ENCODE assay signal across 18 cellular contexts in the genomic region with DNA sequence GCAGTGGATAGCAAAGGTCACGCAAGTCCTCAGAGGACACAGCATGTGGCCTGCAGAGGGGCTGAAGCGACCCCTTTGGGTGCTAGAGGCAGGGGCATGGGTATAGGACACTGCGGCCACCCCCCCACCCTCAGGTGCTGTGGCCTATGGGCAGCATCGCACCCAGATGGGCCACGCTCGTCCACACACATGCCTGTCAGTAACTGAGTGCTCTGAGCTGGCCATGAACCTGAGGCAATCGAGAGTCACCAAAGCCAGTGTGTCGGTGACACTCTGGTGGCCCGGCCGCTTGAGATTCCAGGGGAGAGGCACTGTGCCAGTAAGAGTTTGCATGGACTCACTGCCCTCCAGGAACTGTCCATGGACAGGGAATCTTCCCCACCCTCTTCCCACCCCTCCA.
"Had no signal": no experiment of that assay in that cellular context is flagged by ENCODE, and none has a peak within 500 bp of the region (broad histone marks: within the 10 kb centered on the region; RNA-seq: fewer than 3 reads in every experiment).

No MANE protein-coding gene starts in this region.

- DNase-seq: activated B cell treated with CpG ODN at 0.5 μM for 24 hours; activated CD4-positive, alpha-beta T cell treated with anti-CD3 and anti-CD28 coated beads for 48 hours; activated CD8-positive, alpha-beta T cell treated with anti-CD3 and anti-CD28 coated beads for 36 hours; activated gamma-delta T cell; activated T-cell treated with anti-CD3 and anti-CD28 coated beads, Interleukin-2, amount 50 U/mL, for 48 hours; amniotic stem cell; effector CD8-positive, alpha-beta T cell; gastrocnemius medialis; hypothalamus; kidney; occipital lobe; psoas muscle; sigmoid colon; stimulated activated CD4-positive, alpha-beta T cell treated with anti-CD3 and anti-CD28 coated beads, Interleukin-12 subunit alpha, Interleukin-12 subunit beta, amount 100 ng/mL, for 4 hours; T-helper 2 cell; uterus had no signal

- H3K27me3 ChIP-seq: thyroid gland, uterus had no signal

- ATAC-seq: activated CD8-positive, alpha-beta T cell treated with anti-CD3 and anti-CD28 coated beads for 36 hours; gastrocnemius medialis; stimulated activated effector memory CD8-positive, alpha-beta T cell treated with anti-CD3 and anti-CD28 coated beads, Interleukin-12 subunit alpha, Interleukin-12 subunit beta, amount 100 ng/mL, for 72 hours had no signal

- H3K27ac ChIP-seq: gastrocnemius medialis, psoas muscle, thyroid gland, uterus had no signal

- H3K4me1 ChIP-seq: gastrocnemius medialis, psoas muscle had no signal

- H3K4me3 ChIP-seq: gastrocnemius medialis, psoas muscle, sigmoid colon, thyroid gland, uterus had no signal

- H3K36me3 ChIP-seq: gastrocnemius medialis, sigmoid colon, thyroid gland, uterus had no signal

- H3K9me3 ChIP-seq: gastrocnemius medialis, psoas muscle, sigmoid colon, thyroid gland, uterus had no signal
